ENCODE assay signal across 13 cellular contexts in genomic region chr10:79178070-79178576, GRCh38.
DNase-seq lines count a peak whose midpoint lies in the region; ATAC-seq and TF ChIP-seq lines count a peak whose summit lies in the region.
"Had no signal": no experiment of that assay in that cellular context is flagged by ENCODE, and none has a peak within 500 bp of the region (broad histone marks: within the 10 kb centered on the region; RNA-seq: fewer than 3 reads in every experiment).

No MANE protein-coding gene starts in this region.

- H3K9me3 ChIP-seq in IMR-90 (ENCODE audit: control insufficient read depth, insufficient read depth, low read length) (no peaks in the 10 kb centered on the region), mesodermal cell (ENCODE audit: control insufficient read depth, low read length) (no peaks in the 10 kb centered on the region)

- 90% methylated on average over 2 of the region's 8 CpGs; no CpG with 5 or more reads in 1 of the 2 experiments for WGBS in IMR-90 (ENCODE audit: extremely low coverage in 2 of 2, insufficient read length in 1 of 2), 2 experiments
- WGBS in mesodermal cell (ENCODE audit: insufficient coverage in 2 of 2), 2 experiments: 86 to 100% methylated on average over 3 to 5 of the region's 8 CpGs

- peaks cover 41 to 96% of the 10 kb centered on the region in 2 experiments for H3K79me1 ChIP-seq in IMR-90 (ENCODE audit: low read depth in 1 of 2, low read length in 2 of 2)

- peak overlapping the region; percentile 99 for H2AK5ac ChIP-seq in IMR-90 (ENCODE audit: low read depth, low read length)

- dilution Hi-C loops in IMR-90 (cut with HindIII; ENCODE audit: low sequenced_read_pairs, unreplicated experiment): no loop called here

- no peaks in the 10 kb centered on the region for H3K27me3 ChIP-seq in IMR-90 (ENCODE audit: control insufficient read depth, insufficient read depth, low read length)
- H3K27me3 ChIP-seq in brain microvascular endothelial cell (replicated peaks): no peaks in the 10 kb centered on the region

- H3K27ac ChIP-seq in IMR-90 (ENCODE audit: insufficient read depth, low read length) (peak overlapping the region; percentile 79), brain microvascular endothelial cell (peak overlapping the region; percentile 72), mesodermal cell (ENCODE audit: low read depth, low read length, severe bottlenecking) (peak overlapping the region; percentile 91), substantia nigra (ENCODE audit: low read depth, low read length, poor library complexity, severe bottlenecking) (peak overlapping the region; percentile 1)

- H3K4me1 ChIP-seq in IMR-90 (ENCODE audit: control insufficient read depth, insufficient read depth, low read length) (peaks cover 77% of the 10 kb centered on the region), mesodermal cell (ENCODE audit: control insufficient read depth, insufficient read depth, low read length, poor library complexity, severe bottlenecking) (peaks cover 82% of the 10 kb centered on the region)

- peak overlapping the region; percentile 94 for H3K23ac ChIP-seq in IMR-90 (ENCODE audit: low read depth, low read length)

- ATAC-seq in IMR-90 (ENCODE audit: low read depth) (no peak), GM19023 (IDR thresholded peaks at IDR 0.05; ENCODE audit: unreplicated experiment) (no peak)
- ATAC-seq: esophagus mucosa had no signal

- peak overlapping the region; percentile 3; the same call in 1 of the 2 replicates for H3K4me2 ChIP-seq in IMR-90 (ENCODE audit: low read depth, low read length)

- TF ChIP-seq CTCF in IMR-90 (conservative IDR thresholded peaks at IDR 0.05; ENCODE audit: low read depth, low read length) (no peak), brain microvascular endothelial cell (IDR thresholded peaks at IDR 0.05; ENCODE audit: low read depth, low read length, missing control alignments) (no peak)

- no peak for TF ChIP-seq POLR2A in IMR-90 (IDR thresholded peaks at IDR 0.05; ENCODE audit: low read depth, low read length)

- no peak overlapping the region for H3K4me3 ChIP-seq in IMR-90 (ENCODE audit: insufficient read depth, low read depth, low read length)
- H3K4me3 ChIP-seq in brain microvascular endothelial cell (ENCODE audit: low read depth, low read length): no peak overlapping the region
- no peak overlapping the region for H3K4me3 ChIP-seq in mesodermal cell (ENCODE audit: extremely low read depth, insufficient read depth, low read length, poor library complexity, severe bottlenecking)

- H2AK9ac ChIP-seq in IMR-90 (replicated peaks; ENCODE audit: low read depth, low read length, poor library complexity): peak overlapping the region; percentile 91

- no peak for TF ChIP-seq RAD21 in IMR-90 (IDR thresholded peaks at IDR 0.05; ENCODE audit: low read length)

- H3K4ac ChIP-seq in IMR-90 (ENCODE audit: low read depth, low read length): peak overlapping the region; percentile 85

- H4K5ac ChIP-seq in IMR-90 (ENCODE audit: low read depth, low read length): peak overlapping the region; percentile 47

- H2AFZ ChIP-seq in IMR-90 (replicated peaks; ENCODE audit: low read length, poor library complexity): peak overlapping the region; percentile 44

- H4K91ac ChIP-seq in IMR-90 (ENCODE audit: insufficient read depth, low read depth, low read length): peak overlapping the region; percentile 94

- H4K20me1 ChIP-seq in IMR-90 (ENCODE audit: insufficient read depth, low read length): peaks cover 55% of the 10 kb centered on the region

- peak overlapping the region; percentile 22; the same call in 1 of the 2 replicates for H3K9ac ChIP-seq in IMR-90 (ENCODE audit: low read depth, low read length)

- H2BK5ac ChIP-seq in IMR-90 (ENCODE audit: low read depth, low read length, poor library complexity, severe bottlenecking): peak overlapping the region; percentile 76

- peaks cover 54% of the 10 kb centered on the region for H3K9me1 ChIP-seq in IMR-90 (ENCODE audit: insufficient read depth, low read length)

- intact Hi-C loops in IMR-90 (cut with micrococcal nuclease): loop anchor here (2.0 to 5.0 kb wide), 2 partner anchors 19 to 106 kb away; no protein-coding TSS in a partner anchor

- peak overlapping the region; percentile 73; the same call in 1 of the 2 replicates for H2BK20ac ChIP-seq in IMR-90 (ENCODE audit: low read depth, low read length)

- H3K36me3 ChIP-seq in IMR-90 (ENCODE audit: control insufficient read depth, insufficient read depth, low read length) (peaks cover 11% of the 10 kb centered on the region), brain microvascular endothelial cell (replicated peaks) (no peaks in the 10 kb centered on the region), mesodermal cell (ENCODE audit: control insufficient read depth, insufficient read depth, low read length) (peaks cover 54% of the 10 kb centered on the region)

- peak overlapping the region; percentile 75 for H2BK120ac ChIP-seq in IMR-90 (ENCODE audit: low read depth, low read length)

- in situ Hi-C loops in IMR-90 (cut with MboI; ENCODE audit: low sequenced_read_pairs) (no loop called here), brain microvascular endothelial cell (cut with HindIII; ENCODE audit: low pct_ligation_motif_present, low sequenced_read_pairs) (no loop called here)

- H3K18ac ChIP-seq in IMR-90 (ENCODE audit: low read depth, low read length): peak overlapping the region; percentile 19; the same call in 1 of the 2 replicates

- H3K14ac ChIP-seq in IMR-90 (replicated peaks; ENCODE audit: low read depth, low read length): peak overlapping the region; percentile 91

- DNase-seq in IMR-90: no peak
- DNase-seq in brain microvascular endothelial cell: no peak
- DNase-seq in substantia nigra (lab: John Stamatoyannopoulos, UW): no peak
- no peak for DNase-seq in NCI-H1092 (lab: John Stamatoyannopoulos, UW)
- no peak for DNase-seq in NOMO-1 treated with dmso at 0.1 percent for 144 hours (lab: John Stamatoyannopoulos, UW; ENCODE audit: unreplicated experiment)
- DNase-seq in cortex of kidney (lab: John Stamatoyannopoulos, UW): no peak
- DNase-seq: activated naive CD4-positive, alpha-beta T cell treated with anti-CD3 and anti-CD28 coated beads for 36 hours; GOT3; NCI-H1930; SHP77 had no signal

- BruUV-seq in IMR-90 (replicated peaks; lab: Mats Ljungman, UMichigan): no TSS peak

- peak overlapping the region; percentile 81 to 89 for H4K8ac ChIP-seq in IMR-90 (ENCODE audit: low read depth in 2 of 2, low read length in 2 of 2)

- CTCF ChIA-PET in IMR-90 (lab: Yijun Ruan, JAX): no interaction called here

- POLR2A ChIA-PET in IMR-90 (lab: Charles Lee; ENCODE audit: unreplicated experiment): no interaction called here

- peak overlapping the region; percentile 79; the same call in 1 of the 3 replicates for H2BK15ac ChIP-seq in IMR-90 (ENCODE audit: low read depth, low read length)

- H3K56ac ChIP-seq in IMR-90 (ENCODE audit: extremely low read depth, insufficient read depth, low read length): peak overlapping the region; percentile 71; the same call in 1 of the 2 replicates

TF ChIP-seq in IMR-90, 13 proteins besides CTCF, POLR2A, EP300 and RAD21:
- TF ChIP-seq RFX5 (IDR thresholded peaks at IDR 0.05; ENCODE audit: low read depth, low read length) (no peak), RCOR1 (IDR thresholded peaks at IDR 0.05; ENCODE audit: insufficient replicate concordance, low read length) (no peak), ELK1 (IDR thresholded peaks at IDR 0.05; ENCODE audit: borderline replicate concordance, low read depth, low read length) (no peak), CEBPB (IDR thresholded peaks at IDR 0.05; ENCODE audit: low read depth, low read length) (no peak), MAZ (IDR thresholded peaks at IDR 0.05; ENCODE audit: borderline replicate concordance, low read depth, low read length) (no peak), SMC3 (IDR thresholded peaks at IDR 0.05; ENCODE audit: low read depth, low read length) (no peak)

Comparison
In these comparisons a context has a peak if more than half of its experiments do, and no peak if none do; other contexts are left out.
1. H3K27ac ChIP-seq: peak in every context shown above with its lines; median percentile 91 in mesodermal cell; 79 in IMR-90; 72 in brain microvascular endothelial cell; 1 in substantia nigra.